Comparison of ENCODE assay signal across 8 cellular contexts in genomic region chr6:7974932-7975763, GRCh38.
DNase-seq lines count a peak whose midpoint lies in the region; ATAC-seq lines count a peak whose summit lies in the region.

No MANE protein-coding gene starts in this region.

- peaks cover 9% of the 10 kb centered on the region for H3K4me1 Mint-ChIP-seq in activated T-helper 1 cell treated with anti-CD3 and anti-CD28 coated beads, Interleukin-12 subunit alpha, Interleukin-12 subunit beta, Interleukin-2, Interleukin-4 antibody, amounts not matched to agents 30 ng/mL and 10 ng/mL and 1 ng/mL, durations not matched to agents 14 hours and 24 hours and 36 hours (ENCODE audit: low read depth)
- H3K4me1 Mint-ChIP-seq in activated naive CD4-positive, alpha-beta T cell treated with anti-CD3 and anti-CD28 coated beads, Interleukin-2, amount 10 ng/mL, durations not matched to agents 7 days and 5 days: no peaks in the 10 kb centered on the region

- H3K27me3 Mint-ChIP-seq in activated T-helper 1 cell treated with anti-CD3 and anti-CD28 coated beads, Interleukin-12 subunit alpha, Interleukin-12 subunit beta, Interleukin-2, Interleukin-4 antibody, amounts not matched to agents 30 ng/mL and 10 ng/mL and 1 ng/mL, durations not matched to agents 14 hours and 24 hours and 36 hours (ENCODE audit: insufficient read depth): peaks cover 19% of the 10 kb centered on the region
- H3K27me3 Mint-ChIP-seq in activated naive CD4-positive, alpha-beta T cell treated with anti-CD3 and anti-CD28 coated beads, Interleukin-2, amount 10 ng/mL, durations not matched to agents 7 days and 5 days: peaks cover 29% of the 10 kb centered on the region

- H3K36me3 ChIP-seq in adipocyte (ENCODE audit: control insufficient read depth, insufficient read depth, low read length, severe bottlenecking) (no peaks in the 10 kb centered on the region), skeletal muscle satellite cell (ENCODE audit: insufficient read depth, low read length) (no peaks in the 10 kb centered on the region)

- H3K9me3 ChIP-seq in adipocyte (ENCODE audit: control insufficient read depth, low read length) (peaks cover 4% of the 10 kb centered on the region), right cardiac atrium (ENCODE audit: control insufficient read depth, low read length) (no peaks in the 10 kb centered on the region), skeletal muscle satellite cell (replicated peaks; ENCODE audit: low read length) (no peaks in the 10 kb centered on the region)

- H3K27me3 ChIP-seq in adipocyte (replicated peaks; ENCODE audit: control insufficient read depth, insufficient read depth, low read length) (no peaks in the 10 kb centered on the region), right cardiac atrium (ENCODE audit: control insufficient read depth, insufficient read depth) (no peaks in the 10 kb centered on the region), skeletal muscle satellite cell (ENCODE audit: control insufficient read depth, insufficient read depth, low read length) (no peaks in the 10 kb centered on the region)

- H3K9me3 Mint-ChIP-seq in activated T-helper 1 cell treated with anti-CD3 and anti-CD28 coated beads, Interleukin-12 subunit alpha, Interleukin-12 subunit beta, Interleukin-2, Interleukin-4 antibody, amounts not matched to agents 30 ng/mL and 10 ng/mL and 1 ng/mL, durations not matched to agents 14 hours and 24 hours and 36 hours: peaks cover 4% of the 10 kb centered on the region
- H3K9me3 Mint-ChIP-seq in activated naive CD4-positive, alpha-beta T cell treated with anti-CD3 and anti-CD28 coated beads, Interleukin-2, amount 10 ng/mL, durations not matched to agents 7 days and 5 days: peaks cover 5% of the 10 kb centered on the region

- H3K4me1 ChIP-seq in adipocyte (ENCODE audit: control insufficient read depth, insufficient read depth, low read length) (peaks cover 14% of the 10 kb centered on the region), right cardiac atrium (ENCODE audit: control insufficient read depth, insufficient read depth, low read length) (peaks cover 14% of the 10 kb centered on the region), skeletal muscle satellite cell (ENCODE audit: control insufficient read depth, insufficient read depth, low read length) (peaks cover 13% of the 10 kb centered on the region)

- peak overlapping the region; percentile 66 for H3K27ac ChIP-seq in right cardiac atrium (ENCODE audit: low read length)

- CTCF ChIA-PET in activated naive CD4-positive, alpha-beta T cell treated with anti-CD3 and anti-CD28 coated beads, Interleukin-2, amount 10 ng/mL, durations not matched to agents 7 days and 5 days (lab: Charles Lee): interaction anchor here (0.6 to 1.7 kb wide), 3 partner anchors 17 to 412 kb away, joined by 3 read pairs; no protein-coding TSS in a partner anchor

- DNase-seq in COLO829 (ENCODE audit: low spot score) (peak; percentile 96), HT1080 (ENCODE audit: low read depth) (peak; percentile 97), adipocyte (ENCODE audit: low read depth) (peak; percentile 7), right cardiac atrium (peak; percentile 89 to 95 (median 91))
- no peak for DNase-seq in activated T-helper 1 cell treated with anti-CD3 and anti-CD28 coated beads, Interleukin-12 subunit alpha, Interleukin-12 subunit beta, Interleukin-2, Interleukin-4 antibody, amounts not matched to agents 30 ng/mL and 10 ng/mL and 1 ng/mL, durations not matched to agents 14 hours and 24 hours and 36 hours (ENCODE audit: low spot score)
- no peak for DNase-seq in activated naive CD4-positive, alpha-beta T cell treated with anti-CD3 and anti-CD28 coated beads, Interleukin-2, amount 10 ng/mL, durations not matched to agents 7 days and 5 days

- peak overlapping the region; percentile 76 for H3K4me2 ChIP-seq in skeletal muscle satellite cell (ENCODE audit: low read length)

- H3K4me3 ChIP-seq in adipocyte (ENCODE audit: low read length): peak overlapping the region; percentile 59
- peak overlapping the region; percentile 4 for H3K4me3 ChIP-seq in right cardiac atrium (ENCODE audit: low read length)
- peak overlapping the region; percentile 57 for H3K4me3 ChIP-seq in skeletal muscle satellite cell (ENCODE audit: low read length)

- no peak overlapping the region for H3K27ac Mint-ChIP-seq in activated T-helper 1 cell treated with anti-CD3 and anti-CD28 coated beads, Interleukin-12 subunit alpha, Interleukin-12 subunit beta, Interleukin-2, Interleukin-4 antibody, amounts not matched to agents 30 ng/mL and 10 ng/mL and 1 ng/mL, durations not matched to agents 14 hours and 24 hours and 36 hours
- no peak overlapping the region for H3K27ac Mint-ChIP-seq in activated naive CD4-positive, alpha-beta T cell treated with anti-CD3 and anti-CD28 coated beads, Interleukin-2, amount 10 ng/mL, durations not matched to agents 7 days and 5 days

- intact Hi-C loops in right cardiac atrium (cut with DNase I): loop anchor here in 1 of 4 donors (2.0 kb wide), 1 partner anchor 62 kb away; no protein-coding TSS in a partner anchor
- intact Hi-C loops in activated T-helper 1 cell treated with anti-CD3 and anti-CD28 coated beads, Interleukin-12 subunit alpha, Interleukin-12 subunit beta, Interleukin-2, Interleukin-4 antibody, amounts not matched to agents 30 ng/mL and 10 ng/mL and 1 ng/mL, durations not matched to agents 14 hours and 24 hours and 36 hours (cut with micrococcal nuclease): no loop called here

- 2% methylated on average over 19 of the region's 19 CpGs for WGBS in right cardiac atrium

- H3K4me3 Mint-ChIP-seq in activated T-helper 1 cell treated with anti-CD3 and anti-CD28 coated beads, Interleukin-12 subunit alpha, Interleukin-12 subunit beta, Interleukin-2, Interleukin-4 antibody, amounts not matched to agents 30 ng/mL and 10 ng/mL and 1 ng/mL, durations not matched to agents 14 hours and 24 hours and 36 hours: no peak overlapping the region
- H3K4me3 Mint-ChIP-seq in activated naive CD4-positive, alpha-beta T cell treated with anti-CD3 and anti-CD28 coated beads, Interleukin-2, amount 10 ng/mL, durations not matched to agents 7 days and 5 days: no peak overlapping the region

- H3K36me3 Mint-ChIP-seq in activated T-helper 1 cell treated with anti-CD3 and anti-CD28 coated beads, Interleukin-12 subunit alpha, Interleukin-12 subunit beta, Interleukin-2, Interleukin-4 antibody, amounts not matched to agents 30 ng/mL and 10 ng/mL and 1 ng/mL, durations not matched to agents 14 hours and 24 hours and 36 hours (ENCODE audit: low read depth): no peaks in the 10 kb centered on the region
- H3K36me3 Mint-ChIP-seq in activated naive CD4-positive, alpha-beta T cell treated with anti-CD3 and anti-CD28 coated beads, Interleukin-2, amount 10 ng/mL, durations not matched to agents 7 days and 5 days: no peaks in the 10 kb centered on the region

- peak; percentile 98 for ATAC-seq in right cardiac atrium
- ATAC-seq in GM19452 (IDR thresholded peaks at IDR 0.05; ENCODE audit: unreplicated experiment): no peak

- H3K9ac ChIP-seq in adipocyte (ENCODE audit: low read length) (peak overlapping the region; percentile 61), skeletal muscle satellite cell (ENCODE audit: low read depth, low read length) (no peak overlapping the region)

Comparison
In these comparisons a context has a peak if more than half of its experiments do, and no peak if none do; other contexts are left out.
1. DNase-seq: peak in COLO829 (single experiment), HT1080 (single experiment), adipocyte (single experiment) and right cardiac atrium (3 of 3); none in activated T-helper 1 cell treated with anti-CD3 and anti-CD28 coated beads, Interleukin-12 subunit alpha, Interleukin-12 subunit beta, Interleukin-2, Interleukin-4 antibody, amounts not matched to agents 30 ng/mL and 10 ng/mL and 1 ng/mL, durations not matched to agents 14 hours and 24 hours and 36 hours (single experiment) and activated naive CD4-positive, alpha-beta T cell treated with anti-CD3 and anti-CD28 coated beads, Interleukin-2, amount 10 ng/mL, durations not matched to agents 7 days and 5 days (single experiment).
2. H3K4me3 ChIP-seq: peak in every context shown above with its lines; median percentile 59 in adipocyte; 57 in skeletal muscle satellite cell; 4 in right cardiac atrium.